8 cellular contexts compared by ENCODE assay signal in genomic region chr12:49264873-49265792, GRCh38. TPM values are rescaled to one million over a fixed set of nuclear protein-coding genes. Genes with fewer than 3 reads are reported as not detected.
DNase-seq lines count a peak whose midpoint lies in the region; ATAC-seq, FAIRE-seq and TF ChIP-seq lines count a peak whose summit lies in the region.

TSS of gene TUBA1C (plus strand) at chr12:49265082. CDS start at chr12:49265182, 100 bp downstream.

- in situ Hi-C loops in GM18951 (cut with MboI; ENCODE audit: low sequenced_read_pairs, unreplicated experiment) = no loop called here

- H3K9ac ChIP-seq in kidney (ENCODE audit: low read length in 2 of 2) = peak within 1 kb of the TSS; percentile 79 to 98

- no peak for FAIRE-seq in kidney (lab: Jason Lieb, UNC)

- H3K36me3 ChIP-seq in kidney (ENCODE audit: control insufficient read depth in 1 of 2, insufficient read depth in 2 of 2, low read length in 2 of 2) = peaks cover 5 to 6% of the 10 kb centered on the region in 2 donors

- peak within 1 kb of the TSS; percentile 83 to 91 for H3K4me3 ChIP-seq in kidney (ENCODE audit: low read length in 2 of 2)

- TF ChIP-seq POLR2A in GM18951 (IDR thresholded peaks at IDR 0.05; ENCODE audit: extremely low read depth, insufficient read depth, insufficient read length) = peak; percentile 99

- intact Hi-C loops in kidney (cut with DNase I) = no loop called here

- H3K9me3 ChIP-seq in kidney (ENCODE audit: control insufficient read depth in 1 of 2, low read length in 2 of 2) = no peaks in the 10 kb centered on the region

- peak; percentile 18 for TF ChIP-seq CTCF in kidney (IDR thresholded peaks at IDR 0.05; ENCODE audit: borderline replicate concordance, extremely low read depth, insufficient read depth)

- H3K4me1 ChIP-seq in kidney (ENCODE audit: control insufficient read depth in 1 of 2, insufficient read depth in 1 of 2, low read depth in 1 of 2, low read length in 2 of 2) = peaks cover 3 to 5% of the 10 kb centered on the region in 2 donors

- H3K27ac ChIP-seq in kidney (ENCODE audit: low read depth in 2 of 2, low read length in 2 of 2) = peak within 1 kb of the TSS; percentile 98 to 99

- peak; percentile 89 for ATAC-seq in HG03175 (IDR thresholded peaks at IDR 0.05; ENCODE audit: unreplicated experiment)

- DNase-seq in AG08395 (ENCODE audit: low spot score) (peak; percentile 99), NCI-H226 (peak; percentile 98), cerebellar cortex (ENCODE audit: low spot score) (peak; percentile 68), kidney (peak; percentile 98)
- DNase-seq in activated CD4-positive, CD25-positive, alpha-beta regulatory T cell treated with anti-CD3 and anti-CD28 coated beads, Interleukin-2, amount 50 U/mL, for 72 hours = peak; percentile 95
- DNase-seq in stimulated activated CD4-positive, alpha-beta T cell treated with anti-CD3 and anti-CD28 coated beads, Interleukin-15, amount 100 ng/mL, for 24 hours = peak; percentile 96

RNA-seq across cellular contexts. Expression of gene TUBA1C, which starts in this region (rescaled TPM):
- total RNA-seq in kidney = 149 TPM
- 204 TPM for polyA plus RNA-seq in kidney (ENCODE audit: insufficient read depth, low read depth, low replicate concordance)

Comparison
In these comparisons a context has a peak if more than half of its experiments do, and no peak if none do; other contexts are left out.
1. Peak in every context shown above with its lines: DNase-seq, ATAC-seq, H3K4me3 ChIP-seq and H3K27ac ChIP-seq.